Comparison of ENCODE assay signal across 12 cellular contexts in genomic region chr3:186705882-186706780, GRCh38. TPM values are rescaled to one million over a fixed set of nuclear protein-coding genes. Genes with fewer than 3 reads are reported as not detected.
DNase-seq lines count a peak whose midpoint lies in the region; ATAC-seq lines count a peak whose summit lies in the region.
"Had no signal": no experiment of that assay in that cellular context is flagged by ENCODE, and none has a peak within 500 bp of the region (broad histone marks: within the 10 kb centered on the region; RNA-seq: fewer than 3 reads in every experiment).

No MANE protein-coding gene starts in this region.

- no peak overlapping the region for H3K4me3 Mint-ChIP-seq in activated T-cell treated with anti-CD3 and anti-CD28 coated beads, Interleukin-2, amount 50 U/mL, for 4 hours

- peak; percentile 68 for ATAC-seq in HG03378 (IDR thresholded peaks at IDR 0.05; ENCODE audit: unreplicated experiment)
- ATAC-seq in activated T-cell treated with anti-CD3 and anti-CD28 coated beads, Interleukin-2, amount 50 U/mL, for 4 hours, result peak; percentile 90 to 93

- no peaks in the 10 kb centered on the region for H3K36me3 Mint-ChIP-seq in activated T-cell treated with anti-CD3 and anti-CD28 coated beads, Interleukin-2, amount 50 U/mL, for 4 hours (ENCODE audit: insufficient read depth)

- peaks cover 44% of the 10 kb centered on the region for H3K27me3 Mint-ChIP-seq in activated T-cell treated with anti-CD3 and anti-CD28 coated beads, Interleukin-2, amount 50 U/mL, for 4 hours (ENCODE audit: low read depth)

- peaks cover 5% of the 10 kb centered on the region for H3K4me1 Mint-ChIP-seq in activated T-cell treated with anti-CD3 and anti-CD28 coated beads, Interleukin-2, amount 50 U/mL, for 4 hours (ENCODE audit: low read depth)

- peak; percentile 66 for DNase-seq in activated CD4-positive, alpha-beta T cell treated with anti-CD3 and anti-CD28 coated beads for 48 hours
- DNase-seq in activated CD4-positive, alpha-beta T cell treated with anti-CD3 and anti-CD28 coated beads for 1 hour, result no peak
- no peak for DNase-seq in activated T-cell treated with anti-CD3 and anti-CD28 coated beads, Interleukin-2, amount 50 U/mL, for 4 hours
- DNase-seq in stimulated activated CD8-positive, alpha-beta memory T cell treated with anti-CD3 and anti-CD28 coated beads, Interleukin-2, amount 100 ng/mL, for 48 hours (ENCODE audit: low read depth in 2 of 2), result peak; percentile 30 to 32
- no peak for DNase-seq in HuH-7 (ENCODE audit: low spot score)
- DNase-seq in NCI-H146 (lab: John Stamatoyannopoulos, UW), result no peak
- no peak for DNase-seq in GM19240 (ENCODE audit: insufficient read length, low spot score)
- DNase-seq: effector CD4-positive, alpha-beta T cell had no signal

- H3K9me3 Mint-ChIP-seq in activated T-cell treated with anti-CD3 and anti-CD28 coated beads, Interleukin-2, amount 50 U/mL, for 4 hours, result no peaks in the 10 kb centered on the region

RNA-seq across cellular contexts. Expression of gene KNG1, which starts 11.0 kb away (rescaled TPM):
- total RNA-seq in activated T-cell treated with anti-CD3 and anti-CD28 coated beads, Interleukin-2, amount 50 U/mL, for 4 hours, result under 1 TPM; 0.13 to 0.35 (median 0.28) TPM
- total RNA-seq: A673, kidney epithelial cell, smooth muscle cell had no signal

RNA-seq across cellular contexts. Expression of gene HRG, which starts 40.3 kb away (rescaled TPM):
- not detected for total RNA-seq in activated T-cell treated with anti-CD3 and anti-CD28 coated beads, Interleukin-2, amount 50 U/mL, for 4 hours
- total RNA-seq: A673, smooth muscle cell had no signal

Comparison
In these comparisons a context has a peak if more than half of its experiments do, and no peak if none do; other contexts are left out.
1. DNase-seq: peak in activated CD4-positive, alpha-beta T cell treated with anti-CD3 and anti-CD28 coated beads for 48 hours (single experiment) and stimulated activated CD8-positive, alpha-beta memory T cell treated with anti-CD3 and anti-CD28 coated beads, Interleukin-2, amount 100 ng/mL, for 48 hours (2 of 2); none in activated CD4-positive, alpha-beta T cell treated with anti-CD3 and anti-CD28 coated beads for 1 hour (single experiment), activated T-cell treated with anti-CD3 and anti-CD28 coated beads, Interleukin-2, amount 50 U/mL, for 4 hours (single experiment), HuH-7 (single experiment), NCI-H146 (single experiment) and GM19240 (single experiment).